In genomic region chr6:7505196-7505699, GRCh38 we compare ENCODE assay signal across 8 cellular contexts. TPM values are rescaled to one million over a fixed set of nuclear protein-coding genes. Genes with fewer than 3 reads are reported as not detected.
A peak's percentile ranks its signal among the peaks of the same experiment; 100 is the strongest.
DNase-seq lines count a peak whose midpoint lies in the region; ATAC-seq, FAIRE-seq and TF ChIP-seq lines count a peak whose summit lies in the region.

No MANE protein-coding gene starts in this region.

- no peaks in the 10 kb centered on the region for H3K27me3 ChIP-seq in H1 (replicated peaks in 1 of 4; ENCODE audit: control insufficient read depth in 3 of 4, extremely low read depth in 1 of 4, insufficient read depth in 3 of 4, low read length in 3 of 4)

- peak in 1 of 2 experiments; percentile 23; a peak in 1 of 3 replicates for TF ChIP-seq POLR2A in H1 (IDR thresholded peaks at IDR 0.05; ENCODE audit: control extremely low read depth in 1 of 2, low read depth in 2 of 2, low read length in 2 of 2)

- ATAC-seq in stimulated activated naive CD8-positive, alpha-beta T cell treated with anti-CD3 and anti-CD28 coated beads, Interleukin-15, Interleukin-2, amounts not matched to agents 100 U/mL and 50 U/mL, for 24 hours: peak; percentile 66
- no peak for ATAC-seq in stimulated activated naive CD8-positive, alpha-beta T cell treated with anti-CD3 and anti-CD28 coated beads, Interleukin-15, amount 100 ng/mL, for 72 hours
- no peak for ATAC-seq in GM19395 (IDR thresholded peaks at IDR 0.05; ENCODE audit: unreplicated experiment)
- ATAC-seq in GM21390 (IDR thresholded peaks at IDR 0.05; ENCODE audit: unreplicated experiment): no peak

- no peak for TF ChIP-seq CTCF in H1 (IDR thresholded peaks at IDR 0.05; ENCODE audit: control extremely low read depth in 1 of 3, insufficient read depth in 1 of 3, low read depth in 1 of 3, low read length in 3 of 3)
- no peak for TF ChIP-seq CTCF in nephron (IDR thresholded peaks at IDR 0.05; ENCODE audit: unreplicated experiment in 3 of 3)

- peaks cover 6% of the 10 kb centered on the region for H3K4me1 Mint-ChIP-seq in stimulated activated naive CD8-positive, alpha-beta T cell treated with anti-CD3 and anti-CD28 coated beads, Interleukin-15, amount 100 ng/mL, for 72 hours
- H3K4me1 Mint-ChIP-seq in nephron: peaks cover 5% of the 10 kb centered on the region

- H3K4me3 Mint-ChIP-seq in stimulated activated naive CD8-positive, alpha-beta T cell treated with anti-CD3 and anti-CD28 coated beads, Interleukin-15, amount 100 ng/mL, for 72 hours: no peak overlapping the region
- no peak overlapping the region for H3K4me3 Mint-ChIP-seq in nephron

- H3K14ac ChIP-seq in H1 (ENCODE audit: insufficient read length): no peak overlapping the region

- 32% methylated on average over 10 of the region's 10 CpGs; no CpG with 5 or more reads in 1 of the 2 experiments for WGBS in H1 (ENCODE audit: extremely low coverage in 1 of 2, insufficient coverage in 1 of 2, insufficient read length in 1 of 2, insufficient replicate concordance in 2 of 2, low coverage in 1 of 2, low lambda C conversion rate in 2 of 2, missing lambda C conversion rate in 1 of 2), 2 experiments

- no peaks in the 10 kb centered on the region for H3K79me2 ChIP-seq in H1 (ENCODE audit: control insufficient read depth in 1 of 2, insufficient read depth in 2 of 2, low read length in 2 of 2)

- peak overlapping the region; percentile 35 to 46 for H3K4me2 ChIP-seq in H1 (ENCODE audit: insufficient read depth in 1 of 2, low read depth in 2 of 2, low read length in 2 of 2)

- H2AK5ac ChIP-seq in H1 (ENCODE audit: low read depth, low read length): no peak overlapping the region

- no peak overlapping the region for H2BK5ac ChIP-seq in H1 (ENCODE audit: low read depth, low read length)

- CTCF ChIA-PET in H1 (lab: Charles Lee; ENCODE audit: partially characterized antibody): interaction anchor here (0.5 to 1.4 kb wide), 2 partner anchors 29 to 50 kb away, joined by 3 to 5 read pairs; no protein-coding TSS in a partner anchor

- 0 out of 2 replicates have a peak, but pooled peaks cover 2% of the 10 kb centered on the region for H3K79me1 ChIP-seq in H1 (ENCODE audit: low read depth, low read length)

- FAIRE-seq in H1 (lab: Jason Lieb, UNC): no peak

- H3K9me3 Mint-ChIP-seq in stimulated activated naive CD8-positive, alpha-beta T cell treated with anti-CD3 and anti-CD28 coated beads, Interleukin-15, amount 100 ng/mL, for 72 hours: no peaks in the 10 kb centered on the region
- no peaks in the 10 kb centered on the region for H3K9me3 Mint-ChIP-seq in nephron

- TF ChIP-seq RAD21 in H1 (IDR thresholded peaks at IDR 0.05 in 1 of 2, conservative IDR thresholded peaks at IDR 0.05 in 1 of 2; ENCODE audit: low read depth in 2 of 2, low read length in 2 of 2): no peak; a peak in 1 of 4 replicates

- no peak overlapping the region for H2BK15ac ChIP-seq in H1 (ENCODE audit: low read length)

- H3K27ac ChIP-seq in H1 (ENCODE audit: low read depth, low read length): no peak overlapping the region

- POLR2A ChIA-PET in H1 (lab: Charles Lee; ENCODE audit: partially characterized antibody): interaction anchor here (0.7 to 1.2 kb wide), 2 partner anchors 12 to 36 kb away, joined by 3 to 5 read pairs; partner anchors contain the start of gene DSP

- no peak overlapping the region for H3K56ac ChIP-seq in H1 (replicated peaks; ENCODE audit: insufficient read length, low read depth, low read length)

- peak overlapping the region; percentile 50 for H2BK120ac ChIP-seq in H1 (replicated peaks; ENCODE audit: low read depth, low read length)

- H2BK12ac ChIP-seq in H1 (ENCODE audit: low read depth, low read length): no peak overlapping the region

- peak overlapping the region in 1 of 4 experiments; percentile 2; a peak in 1 of 8 replicates for H3K4me3 ChIP-seq in H1 (ENCODE audit: extremely low read depth in 1 of 4, insufficient read depth in 2 of 4, low read depth in 3 of 4, low read length in 4 of 4)

- no peak overlapping the region; the same call in 1 of the 2 replicates for H4K8ac ChIP-seq in H1 (ENCODE audit: extremely low read depth, insufficient read depth, low read length)

- no peak overlapping the region; the same call in 1 of the 2 replicates for H3K18ac ChIP-seq in H1 (ENCODE audit: extremely low read depth, low read length)

- no peaks in the 10 kb centered on the region for H3K36me3 Mint-ChIP-seq in nephron (ENCODE audit: low read depth)

- no peak; a peak in 1 of 3 replicates for TF ChIP-seq EP300 in H1 (IDR thresholded peaks at IDR 0.05; ENCODE audit: borderline replicate concordance in 1 of 2, low read depth in 2 of 2, low read length in 2 of 2)

- H3K9ac ChIP-seq in H1 (replicated peaks in 1 of 4; ENCODE audit: extremely low read depth in 1 of 4, low read depth in 3 of 4, low read length in 3 of 4): peak overlapping the region in 1 of 4 experiments; percentile 38; a peak in 1 of 7 replicates

- no peak overlapping the region for H3K4ac ChIP-seq in H1 (replicated peaks; ENCODE audit: insufficient read length, low read depth, low read length)

- peak overlapping the region; percentile 60; the same call in 1 of the 2 replicates for H2AFZ ChIP-seq in H1 (ENCODE audit: low read length)

- H3K9me3 ChIP-seq in H1 (ENCODE audit: insufficient read depth in 2 of 2, low read depth in 1 of 2, low read length in 1 of 2): no peaks in the 10 kb centered on the region

- peaks cover 0 to 15% (median 9%) of the 10 kb centered on the region in 4 experiments; a peak in 6 of 7 replicates for H3K4me1 ChIP-seq in H1 (replicated peaks in 1 of 4; ENCODE audit: control insufficient read depth in 3 of 4, insufficient read depth in 4 of 4, low read length in 3 of 4)

- H4K5ac ChIP-seq in H1 (ENCODE audit: insufficient read length, low read depth, low read length): no peak overlapping the region

- no peak overlapping the region for H2BK20ac ChIP-seq in H1 (ENCODE audit: low read length)

- peaks cover 6% of the 10 kb centered on the region for H3K27me3 Mint-ChIP-seq in stimulated activated naive CD8-positive, alpha-beta T cell treated with anti-CD3 and anti-CD28 coated beads, Interleukin-15, amount 100 ng/mL, for 72 hours
- no peaks in the 10 kb centered on the region for H3K27me3 Mint-ChIP-seq in nephron (ENCODE audit: low read depth)

- no peak overlapping the region for H3K23ac ChIP-seq in H1 (ENCODE audit: insufficient read length)

- no peak overlapping the region for H4K91ac ChIP-seq in H1 (replicated peaks; ENCODE audit: insufficient read length, low read length)

- H3K23me2 ChIP-seq in H1 (ENCODE audit: low read depth, low read length): no peaks in the 10 kb centered on the region; the same call in 1 of the 2 replicates

- peak; percentile 13 for DNase-seq in stimulated activated naive CD8-positive, alpha-beta T cell treated with anti-CD3 and anti-CD28 coated beads, Interleukin-15, Interleukin-2, amounts not matched to agents 100 U/mL and 50 U/mL, for 24 hours
- DNase-seq in stimulated activated naive CD8-positive, alpha-beta T cell treated with anti-CD3 and anti-CD28 coated beads, Interleukin-15, amount 100 ng/mL, for 72 hours: no peak
- DNase-seq in NCI-H748 treated with DMSO at 0.1 percent for 48 hours (lab: John Stamatoyannopoulos, UW) (peak; percentile 98), H1 (ENCODE audit: low read depth in 1 of 2, low spot score in 2 of 2) (peak; percentile 65 to 82), mesenteric fat pad (ENCODE audit: low spot score) (no peak)

- no peaks in the 10 kb centered on the region for H3K36me3 ChIP-seq in H1 (ENCODE audit: control insufficient read depth in 2 of 4, insufficient read depth in 4 of 4, low read length in 3 of 4)

- H4K20me1 ChIP-seq in H1 (replicated peaks in 1 of 2; ENCODE audit: control insufficient read depth in 1 of 2, insufficient read depth in 2 of 2, low read length in 2 of 2): no peaks in the 10 kb centered on the region

- H3K27ac Mint-ChIP-seq in stimulated activated naive CD8-positive, alpha-beta T cell treated with anti-CD3 and anti-CD28 coated beads, Interleukin-15, amount 100 ng/mL, for 72 hours: no peak overlapping the region
- H3K27ac Mint-ChIP-seq in nephron: peak overlapping the region; percentile 73 to 89 (median 74)

TF ChIP-seq in H1, 55 proteins besides CTCF, POLR2A, EP300 and RAD21 (continues in another document):
- TF ChIP-seq SP4 (IDR thresholded peaks at IDR 0.05; ENCODE audit: low read length): no peak
- 0 out of 2 replicates have a peak, but pooled peaks have one; percentile 10 for TF ChIP-seq TEAD4 (IDR thresholded peaks at IDR 0.05; ENCODE audit: low read depth, low read length)
- 0 out of 2 replicates have a peak, but pooled peaks have one; percentile 42 for TF ChIP-seq MAX (IDR thresholded peaks at IDR 0.05)
- TF ChIP-seq JUND (IDR thresholded peaks at IDR 0.05; ENCODE audit: low read length): peak; percentile 95
- TF ChIP-seq HDAC2 (IDR thresholded peaks at IDR 0.05; ENCODE audit: borderline replicate concordance in 1 of 2, low read depth in 2 of 2, low read length in 2 of 2): peak in 1 of 2 experiments; percentile 79; a peak in 1 of 4 replicates
- peak; percentile 42 for TF ChIP-seq JUN (IDR thresholded peaks at IDR 0.05; ENCODE audit: low read depth, low read length)
- TF ChIP-seq TAF1 (IDR thresholded peaks at IDR 0.05; ENCODE audit: low read depth, low read length): 0 out of 2 replicates have a peak, but pooled peaks have one; percentile 27
- no peak for TF ChIP-seq POU5F1 (IDR thresholded peaks at IDR 0.05; ENCODE audit: low read depth, low read length)
- TF ChIP-seq FOSL1 (IDR thresholded peaks at IDR 0.05; ENCODE audit: insufficient read depth, low read depth, low read length): no peak
- peak; percentile 36; the same call in 1 of the 2 replicates for TF ChIP-seq EGR1 (IDR thresholded peaks at IDR 0.05; ENCODE audit: borderline replicate concordance, low read depth, low read length)
- TF ChIP-seq TCF12 (IDR thresholded peaks at IDR 0.05; ENCODE audit: low read depth, low read length): 0 out of 2 replicates have a peak, but pooled peaks have one; percentile 70
- no peak for TF ChIP-seq SP1 (IDR thresholded peaks at IDR 0.05; ENCODE audit: low read depth, low read length)
- TF ChIP-seq SP2 (IDR thresholded peaks at IDR 0.05; ENCODE audit: low read length): no peak

RNA-seq across cellular contexts. Expression of gene DSP, which starts 36.2 kb away (rescaled TPM):
- 48.5 and 50.5 TPM in 2 replicates for total RNA-seq in H1 (2021; fragmentation: NEBNext Ultra II Directional; extraction: Animal tissue kit (Norgen Biotek cat#: 25700))
- 12.8 and 14.3 TPM in 2 replicates for polyA plus RNA-seq in H1 (2011; rRNA removed)
- 16.7 TPM for polyA plus RNA-seq in H1 (2011; cell fraction: cytosol; rRNA removed)
- 33.9 TPM for polyA plus RNA-seq in H1 (2011; cell fraction: nucleus; rRNA removed)
- 38.8 to 46.6 TPM (median 43.9 TPM) in 4 replicates for polyA plus RNA-seq in H1 (2012, experiment 1 of 2)
- polyA plus RNA-seq in H1 (2012, experiment 2 of 2): 1.9 TPM
- 33.7 TPM for polyA plus RNA-seq in H1 (2013, experiment 1 of 2)
- 28.2 TPM for polyA plus RNA-seq in H1 (2013, experiment 2 of 2)
- polyA minus RNA-seq in H1 (2011; rRNA and poly(A)+ RNA removed): 35.1 and 42.8 TPM in 2 replicates
- polyA minus RNA-seq in H1 (2011; cell fraction: cytosol; rRNA and poly(A)+ RNA removed): 34.4 TPM
- 41.6 TPM for polyA minus RNA-seq in H1 (2011; cell fraction: nucleus; rRNA and poly(A)+ RNA removed)
- total RNA-seq in mesenteric fat pad: 4.0 TPM

Comparison
In these comparisons a context has a peak if more than half of its experiments do, and no peak if none do; other contexts are left out.
1. DNase-seq: peak in stimulated activated naive CD8-positive, alpha-beta T cell treated with anti-CD3 and anti-CD28 coated beads, Interleukin-15, Interleukin-2, amounts not matched to agents 100 U/mL and 50 U/mL, for 24 hours (single experiment), NCI-H748 treated with DMSO at 0.1 percent for 48 hours (single experiment) and H1 (2 of 2); none in stimulated activated naive CD8-positive, alpha-beta T cell treated with anti-CD3 and anti-CD28 coated beads, Interleukin-15, amount 100 ng/mL, for 72 hours (0 of 2) and mesenteric fat pad (single experiment).
2. H3K27ac Mint-ChIP-seq: peak in nephron (3 of 3); none in stimulated activated naive CD8-positive, alpha-beta T cell treated with anti-CD3 and anti-CD28 coated beads, Interleukin-15, amount 100 ng/mL, for 72 hours (0 of 2).